Comparison of ENCODE assay signal across 15 cellular contexts in the genomic region with DNA sequence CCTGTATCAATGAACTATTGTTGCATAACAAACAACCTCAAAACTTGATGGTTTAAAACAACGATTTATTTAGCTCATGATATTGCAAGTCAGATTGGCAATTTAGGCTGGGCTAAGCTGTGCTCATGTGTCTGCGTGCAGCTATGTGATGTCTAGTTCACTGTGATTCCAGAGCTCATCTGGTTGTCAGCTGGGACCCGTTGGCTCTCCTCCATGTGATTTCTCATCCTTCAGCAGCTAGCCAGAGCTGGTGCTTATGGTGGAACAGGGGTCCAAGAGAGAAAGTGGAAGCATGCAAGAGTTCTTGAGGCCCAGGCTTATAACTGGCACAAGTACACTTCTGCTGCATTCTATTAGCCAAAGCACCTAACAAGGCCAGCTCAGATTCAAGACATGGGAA. TPM values are rescaled to one million over a fixed set of nuclear protein-coding genes. Genes with fewer than 3 reads are reported as not detected.
"Had no signal": no experiment of that assay in that cellular context is flagged by ENCODE, and none has a peak within 500 bp of the region (broad histone marks: within the 10 kb centered on the region; RNA-seq: fewer than 3 reads in every experiment).

No MANE protein-coding gene starts in this region.

- DNase-seq: activated gamma-delta T cell; activated naive CD8-positive, alpha-beta T cell treated with anti-CD3 and anti-CD28 coated beads for 36 hours; activated T-cell treated with anti-CD3 and anti-CD28 coated beads, Interleukin-2, amount 50 U/mL, for 4 hours; brain microvascular endothelial cell; dermis blood vessel endothelial cell; erythroblast; kidney; naive thymus-derived CD4-positive, alpha-beta T cell; stimulated activated CD4-positive, alpha-beta T cell treated with anti-CD3 and anti-CD28 coated beads, Interleukin-4, amount 100 ng/mL, for 4 hours; stimulated activated naive CD8-positive, alpha-beta T cell treated with anti-CD3 and anti-CD28 coated beads, Interleukin-15, amount 100 ng/mL, for 72 hours; testis; upper lobe of right lung had no signal

- H3K4me3 ChIP-seq: lung, skin epidermis, testis, upper lobe of right lung had no signal

- ATAC-seq: activated CD4-positive, CD25-positive, alpha-beta regulatory T cell treated with anti-CD3 and anti-CD28 coated beads, Interleukin-2, amount 50 U/mL, for 24 hours; activated T-cell treated with anti-CD3 and anti-CD28 coated beads, Interleukin-2, amount 50 U/mL, for 4 hours; naive thymus-derived CD4-positive, alpha-beta T cell; stimulated activated naive CD8-positive, alpha-beta T cell treated with anti-CD3 and anti-CD28 coated beads, Interleukin-15, amount 100 ng/mL, for 72 hours; upper lobe of right lung had no signal

- H3K27ac ChIP-seq: brain microvascular endothelial cell, skin epidermis, testis, upper lobe of right lung had no signal

- H3K36me3 ChIP-seq: brain microvascular endothelial cell, upper lobe of right lung had no signal

- H3K4me1 ChIP-seq: testis had no signal

- H3K9me3 ChIP-seq: testis, upper lobe of right lung had no signal

- H3K27me3 ChIP-seq: brain microvascular endothelial cell, testis, upper lobe of right lung had no signal

RNA-seq across cellular contexts. Expression of gene TRPC3, which starts 28.8 kb away (rescaled TPM):
- total RNA-seq: dermis blood vessel endothelial cell had no signal
- polyA plus RNA-seq: naive thymus-derived CD4-positive, alpha-beta T cell had no signal
